In the genomic region with DNA sequence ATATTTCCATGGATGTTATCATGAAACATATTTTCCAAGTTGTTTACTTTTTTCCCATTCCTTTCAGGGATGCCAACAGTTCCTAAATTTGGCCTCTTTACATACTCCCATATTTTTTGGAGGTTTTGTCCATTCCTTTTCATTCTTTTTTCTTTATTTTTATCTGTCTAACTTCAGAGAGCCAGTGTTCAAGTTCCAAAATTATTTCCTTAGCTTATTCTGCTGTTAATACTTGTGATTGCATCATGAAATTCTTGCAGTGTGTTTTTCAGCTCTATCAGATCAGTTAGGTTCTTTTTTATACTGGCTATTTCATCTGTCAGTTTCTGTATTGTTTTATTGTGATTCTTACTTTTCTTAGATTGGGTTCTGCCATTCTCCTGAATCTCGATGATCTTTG, we compare ENCODE assay signal across 21 cellular contexts.
"Had no signal": no experiment of that assay in that cellular context is flagged by ENCODE, and none has a peak within 500 bp of the region (broad histone marks: within the 10 kb centered on the region; RNA-seq: fewer than 3 reads in every experiment).

No MANE protein-coding gene starts in this region.

- H3K36me3 ChIP-seq: MG63, SJSA1 had no signal

- DNase-seq: Karpas-422, KG1, MG63, NCI-H1092 treated with DMSO at 0.1 percent for 48 hours, NCI-H1436, NCI-H187, NCI-H2029, NCI-H2081 treated with DMSO at 0.1 percent for 48 hours, NCI-H2171, NCI-H226, NCI-H446, NCI-H510A, NCI-H524 treated with DMSO at 0.1 percent for 48 hours, NCI-H69, NCI-H774, Right ventricle myocardium superior, RPMI8226, SIG-M5 had no signal

- H3K4me3 ChIP-seq: MG63, SJSA1, SK-N-MC had no signal

- H3K27me3 ChIP-seq: MG63, SJSA1 had no signal

- H3K9me3 ChIP-seq: SJSA1 had no signal

- H3K27ac ChIP-seq: HL-60, SJSA1, SK-N-MC had no signal

- H3K4me1 ChIP-seq: SJSA1 had no signal
